Comparison of ENCODE assay signal across 19 cellular contexts in genomic region chr5:146574713-146575112, GRCh38. TPM values are rescaled to one million over a fixed set of nuclear protein-coding genes. Genes with fewer than 3 reads are reported as not detected.
"Had no signal": no experiment of that assay in that cellular context is flagged by ENCODE, and none has a peak within 500 bp of the region (broad histone marks: within the 10 kb centered on the region; RNA-seq: fewer than 3 reads in every experiment).

No MANE protein-coding gene starts in this region.

- ATAC-seq: activated CD4-positive, alpha-beta T cell treated with anti-CD3 and anti-CD28 coated beads for 36 hours; activated CD8-positive, alpha-beta T cell treated with anti-CD3 and anti-CD28 coated beads for 36 hours had no signal

- DNase-seq: activated CD4-positive, alpha-beta T cell treated with anti-CD3 and anti-CD28 coated beads for 36 hours; activated CD8-positive, alpha-beta memory T cell treated with anti-CD3 and anti-CD28 coated beads, Interleukin-2, amount 50 U/mL, for 4 hours; activated CD8-positive, alpha-beta T cell treated with anti-CD3 and anti-CD28 coated beads for 36 hours; activated naive CD4-positive, alpha-beta T cell treated with anti-CD3 and anti-CD28 coated beads, Interleukin-2, amount 50 U/mL, for 16 hours; activated naive CD8-positive, alpha-beta T cell treated with anti-CD3 and anti-CD28 coated beads, Interleukin-2, amount 10 ng/mL, durations not matched to agents 7 days and 5 days; adrenal gland; anterior cingulate cortex; caudate nucleus; colonic mucosa; Karpas-422; NCI-H1105; NCI-H1436; NCI-H1694 treated with DMSO at 0.1 percent for 48 hours; NCI-H2029 treated with DMSO at 0.1 percent for 48 hours; NCI-H345; NCI-H510A treated with DMSO at 0.1 percent for 48 hours; WERI-Rb-1 had no signal

RNA-seq across cellular contexts. Expression of gene GPR151, which starts 58.7 kb away (rescaled TPM):
- total RNA-seq: activated CD4-positive, alpha-beta T cell treated with anti-CD3 and anti-CD28 coated beads for 36 hours; activated CD8-positive, alpha-beta T cell treated with anti-CD3 and anti-CD28 coated beads for 36 hours; activated naive CD8-positive, alpha-beta T cell treated with anti-CD3 and anti-CD28 coated beads, Interleukin-2, amount 10 ng/mL, durations not matched to agents 7 days and 5 days; adrenal gland; breast epithelium; colonic mucosa; RPMI7951 had no signal
